ENCODE assay signal across 24 cellular contexts in the genomic region with DNA sequence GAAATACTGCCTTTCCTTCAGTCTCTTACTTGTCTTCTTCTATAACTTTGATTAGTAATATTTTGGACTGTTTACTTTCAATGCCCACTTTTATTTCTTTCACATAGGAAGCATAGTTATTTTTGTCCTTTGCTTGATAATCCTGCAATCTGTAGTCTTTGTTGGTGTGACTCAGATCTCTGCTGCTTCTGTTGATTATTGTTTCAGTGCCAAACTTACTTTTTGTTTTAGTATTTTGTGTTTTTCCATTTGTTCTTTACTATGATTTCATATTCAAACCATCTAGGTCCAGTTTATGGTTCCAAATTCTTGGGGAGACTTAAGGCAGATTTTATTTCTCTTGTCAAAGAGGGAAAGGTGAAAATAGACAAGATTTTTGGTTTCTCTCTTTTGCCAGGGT.
DNase-seq lines count a peak whose midpoint lies in the region; ATAC-seq and TF ChIP-seq lines count a peak whose summit lies in the region.
"Had no signal": no experiment of that assay in that cellular context is flagged by ENCODE, and none has a peak within 500 bp of the region (broad histone marks: within the 10 kb centered on the region; RNA-seq: fewer than 3 reads in every experiment).

No MANE protein-coding gene starts in this region.

- no peaks in the 10 kb centered on the region for H3K9me3 ChIP-seq in tibial nerve
- H3K9me3 ChIP-seq: A549, BLaER1, SK-N-SH had no signal

- no peak for TF ChIP-seq CTCF in HFFc6 (IDR thresholded peaks at IDR 0.05)
- no peak for TF ChIP-seq CTCF in tibial nerve (IDR thresholded peaks at IDR 0.05)

- H3K4me3 ChIP-seq in tibial nerve, result no peak overlapping the region
- H3K4me3 ChIP-seq: A549, BLaER1, K562 had no signal

- ATAC-seq in GM21423 (IDR thresholded peaks at IDR 0.05; ENCODE audit: unreplicated experiment), result no peak
- ATAC-seq: A549, K562, Panc1 had no signal

- DNase-seq in AG20443 (ENCODE audit: low spot score) (peak; percentile 25), HFFc6 (peak; percentile 22), fibroblast of gingiva (ENCODE audit: low read depth) (peak; percentile 13), iris pigment epithelial cell (ENCODE audit: low read depth) (peak; percentile 28), tibial nerve (ENCODE audit: low spot score in 2 of 2) (no peak)
- DNase-seq in activated CD4-positive, alpha-beta memory T cell treated with anti-CD3 and anti-CD28 coated beads for 36 hours, result no peak
- DNase-seq: CD4-positive, alpha-beta T cell; COR-L47; DMS 273 treated with DMSO at 0.1 percent for 48 hours; DMS79 treated with DMSO at 0.1 percent for 48 hours; GOT3; NCI-H1092; NCI-H1436 treated with DMSO at 0.1 percent for 48 hours; NCI-H1930; NCI-H2227 treated with DMSO at 0.1 percent for 48 hours; NCI-H524; NCI-H774; SIG-M5; SK-N-SH had no signal

- CTCF ChIA-PET in activated CD4-positive, alpha-beta memory T cell treated with anti-CD3 and anti-CD28 coated beads for 36 hours (lab: Charles Lee), result no interaction called here

- H3K4me3 Mint-ChIP-seq in HFFc6, result no peak overlapping the region
- no peak overlapping the region for H3K4me3 Mint-ChIP-seq in activated CD4-positive, alpha-beta memory T cell treated with anti-CD3 and anti-CD28 coated beads for 36 hours
- H3K4me3 Mint-ChIP-seq: CD4-positive, alpha-beta T cell had no signal

- no peaks in the 10 kb centered on the region for H3K36me3 Mint-ChIP-seq in HFFc6 (ENCODE audit: low read depth)
- H3K36me3 Mint-ChIP-seq in activated CD4-positive, alpha-beta memory T cell treated with anti-CD3 and anti-CD28 coated beads for 36 hours, result no peaks in the 10 kb centered on the region

- POLR2A ChIA-PET in activated CD4-positive, alpha-beta memory T cell treated with anti-CD3 and anti-CD28 coated beads for 36 hours (lab: Charles Lee), result no interaction called here

- H3K27ac Mint-ChIP-seq in HFFc6, result no peak overlapping the region
- H3K27ac Mint-ChIP-seq in activated CD4-positive, alpha-beta memory T cell treated with anti-CD3 and anti-CD28 coated beads for 36 hours, result no peak overlapping the region
- H3K27ac Mint-ChIP-seq: CD4-positive, alpha-beta T cell had no signal

- no peaks in the 10 kb centered on the region for H3K36me3 ChIP-seq in tibial nerve
- H3K36me3 ChIP-seq: BLaER1 had no signal

- no peak overlapping the region for H3K27ac ChIP-seq in tibial nerve
- H3K27ac ChIP-seq: A549, BLaER1 had no signal

- intact Hi-C loops in activated CD4-positive, alpha-beta memory T cell treated with anti-CD3 and anti-CD28 coated beads for 36 hours (cut with micrococcal nuclease), result no loop called here

- no peaks in the 10 kb centered on the region for H3K27me3 ChIP-seq in tibial nerve
- H3K27me3 ChIP-seq: BLaER1 had no signal

- H3K4me1 ChIP-seq in tibial nerve, result peaks cover 0 to 10% (median 0%) of the 10 kb centered on the region in 4 donors
- H3K4me1 ChIP-seq: A549 had no signal

- no peaks in the 10 kb centered on the region; the same call in 1 of the 2 replicates for H3K27me3 Mint-ChIP-seq in HFFc6 (ENCODE audit: insufficient read depth)
- H3K27me3 Mint-ChIP-seq in activated CD4-positive, alpha-beta memory T cell treated with anti-CD3 and anti-CD28 coated beads for 36 hours, result peaks cover 2% of the 10 kb centered on the region

- TF ChIP-seq EP300 in tibial nerve (IDR thresholded peaks at IDR 0.05), result no peak

- no peak for TF ChIP-seq POLR2A in tibial nerve (IDR thresholded peaks at IDR 0.05)

- no peaks in the 10 kb centered on the region for H3K9me3 Mint-ChIP-seq in HFFc6
- H3K9me3 Mint-ChIP-seq in activated CD4-positive, alpha-beta memory T cell treated with anti-CD3 and anti-CD28 coated beads for 36 hours, result no peaks in the 10 kb centered on the region
- H3K9me3 Mint-ChIP-seq: CD4-positive, alpha-beta T cell had no signal

- H3K4me1 Mint-ChIP-seq in HFFc6 (ENCODE audit: low read depth), result peaks cover 16% of the 10 kb centered on the region
- no peaks in the 10 kb centered on the region for H3K4me1 Mint-ChIP-seq in activated CD4-positive, alpha-beta memory T cell treated with anti-CD3 and anti-CD28 coated beads for 36 hours (ENCODE audit: low read depth)

Comparison
In these comparisons a context has a peak if more than half of its experiments do, and no peak if none do; other contexts are left out.
1. DNase-seq: peak in AG20443 (single experiment), HFFc6 (single experiment), fibroblast of gingiva (single experiment) and iris pigment epithelial cell (single experiment); none in activated CD4-positive, alpha-beta memory T cell treated with anti-CD3 and anti-CD28 coated beads for 36 hours (single experiment) and tibial nerve (0 of 2).